32 cellular contexts compared by ENCODE assay signal in the genomic region with DNA sequence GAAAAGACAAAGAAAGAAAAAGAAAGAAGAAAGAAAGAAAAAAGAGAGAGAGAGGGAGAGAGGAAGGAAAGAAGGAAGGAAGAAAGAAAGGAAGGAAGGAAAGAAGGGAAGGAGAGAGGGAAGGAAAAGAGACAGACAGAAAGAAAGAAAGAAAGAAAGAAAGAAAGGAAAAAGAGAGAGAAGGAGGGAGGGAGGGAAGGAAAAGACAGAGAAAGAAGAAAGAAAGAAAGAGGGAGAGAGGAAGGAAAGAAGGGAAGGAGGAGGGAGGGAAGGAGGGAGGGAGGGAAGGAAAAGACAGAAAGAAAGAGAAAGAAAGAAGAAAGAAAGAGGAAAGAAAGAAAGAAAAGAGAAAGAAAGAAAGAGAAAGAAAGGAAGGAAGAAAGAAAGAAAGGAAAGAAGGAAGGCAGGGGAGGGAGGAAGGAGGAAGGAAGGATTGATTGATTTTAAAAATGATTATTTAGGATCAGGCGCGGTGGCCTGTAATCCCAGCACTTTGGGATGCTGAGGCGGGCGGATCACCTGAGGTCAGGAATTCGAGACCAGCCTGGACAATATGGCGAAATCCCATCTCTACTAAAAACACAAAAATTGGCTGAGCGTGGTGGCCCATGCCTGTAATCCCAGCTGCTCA.
"Had no signal": no experiment of that assay in that cellular context is flagged by ENCODE, and none has a peak within 500 bp of the region (broad histone marks: within the 10 kb centered on the region; RNA-seq: fewer than 3 reads in every experiment).

No MANE protein-coding gene starts in this region.

- H3K4me3 ChIP-seq: coronary artery, esophagus squamous epithelium, heart right ventricle, left lung, mucosa of descending colon, right atrium auricular region, smooth muscle cell, stomach, thyroid gland, vagina had no signal

- H2AFZ ChIP-seq: parathyroid adenoma had no signal

- H3K79me2 ChIP-seq: parathyroid adenoma had no signal

- H3K36me3 Mint-ChIP-seq: mesothelial cell of epicardium, naive B cell had no signal

- H3K27ac ChIP-seq: coronary artery, esophagus squamous epithelium, heart right ventricle, left lung, parathyroid adenoma, right atrium auricular region, stomach, thyroid gland, vagina had no signal

- H3K9me3 ChIP-seq: esophagus squamous epithelium, heart right ventricle, left lung, mucosa of descending colon, right atrium auricular region, stomach, thyroid gland, vagina had no signal

- H3K27me3 ChIP-seq: heart right ventricle, left lung, right atrium auricular region, vagina had no signal

- H3K9me3 Mint-ChIP-seq: effector memory CD8-positive, alpha-beta T cell; mesothelial cell of epicardium; nephron progenitor cell had no signal

- H3K36me3 ChIP-seq: esophagus squamous epithelium, heart right ventricle, left lung, right atrium auricular region, stomach, thyroid gland, vagina had no signal

- H3K27ac Mint-ChIP-seq: effector memory CD8-positive, alpha-beta T cell; mesothelial cell of epicardium; nephron progenitor cell; progenitor cell of endocrine pancreas had no signal

- FAIRE-seq: endometrium, islet of Langerhans had no signal

- H3K9ac ChIP-seq: parathyroid adenoma had no signal

- H3K4me1 ChIP-seq: parathyroid adenoma had no signal

- ATAC-seq: effector memory CD8-positive, alpha-beta T cell; heart right ventricle; left cardiac atrium; left lung; mucosa of descending colon; sciatic nerve had no signal

- DNase-seq: dermis blood vessel endothelial cell; effector memory CD8-positive, alpha-beta T cell; erythroblast; esophagus squamous epithelium; foreskin melanocyte; glutamatergic neuron; heart right ventricle; hippocampal formation; left cardiac atrium; left lung; mesenchymal stem cell; mucosa of descending colon; naive B cell; nephron progenitor cell; occipital lobe; stimulated activated CD4-positive, alpha-beta T cell treated with anti-CD3 and anti-CD28 coated beads, Interleukin-12 subunit alpha, Interleukin-12 subunit beta, amount 100 ng/mL, for 4 hours; stimulated activated CD4-positive, alpha-beta T cell treated with anti-CD3 and anti-CD28 coated beads, Interleukin-1b, Interleukin-23, amount 100 ng/mL, for 48 hours; stimulated activated CD4-positive, alpha-beta T cell treated with anti-CD3 and anti-CD28 coated beads, Interleukin-4, amount 100 ng/mL, for 1 hour; stimulated activated CD8-positive, alpha-beta memory T cell treated with anti-CD3 and anti-CD28 coated beads, Interleukin-4, amount 100 ng/mL, for 48 hours; stimulated activated naive CD4-positive, alpha-beta T cell treated with Interleukin-2 at 50 U/mL for 16 hours; stomach; thyroid gland had no signal

- H3K4me2 ChIP-seq: smooth muscle cell had no signal

- H3K4me3 Mint-ChIP-seq: effector memory CD8-positive, alpha-beta T cell; mesothelial cell of epicardium; naive B cell; nephron progenitor cell had no signal
